Comparison of ENCODE assay signal across 14 cellular contexts in genomic region chr3:60582285-60582684, GRCh38.
DNase-seq lines count a peak whose midpoint lies in the region; ATAC-seq and TF ChIP-seq lines count a peak whose summit lies in the region.
"Had no signal": no experiment of that assay in that cellular context is flagged by ENCODE, and none has a peak within 500 bp of the region (broad histone marks: within the 10 kb centered on the region; RNA-seq: fewer than 3 reads in every experiment).

No MANE protein-coding gene starts in this region.

- no peak overlapping the region for H3K4me3 Mint-ChIP-seq in activated naive CD8-positive, alpha-beta T cell treated with anti-CD3 and anti-CD28 coated beads for 36 hours
- H3K4me3 Mint-ChIP-seq: IgD-negative memory B cell, memory B cell had no signal

- no peaks in the 10 kb centered on the region for H3K4me1 Mint-ChIP-seq in activated naive CD8-positive, alpha-beta T cell treated with anti-CD3 and anti-CD28 coated beads for 36 hours

- DNase-seq in heart right ventricle (no peak), Right ventricle myocardium inferior (ENCODE audit: missing footprints) (no peak), astrocyte of the cerebellum (ENCODE audit: low read depth) (no peak), kidney tubule cell (ENCODE audit: low spot score) (peak; percentile 17), NCI-H187 treated with DMSO at 0.1 percent for 48 hours (lab: John Stamatoyannopoulos, UW) (no peak), SIG-M5 (lab: John Stamatoyannopoulos, UW) (no peak)
- no peak for DNase-seq in activated naive CD8-positive, alpha-beta T cell treated with anti-CD3 and anti-CD28 coated beads for 36 hours
- no peak for DNase-seq in activated effector memory CD4-positive, alpha-beta T cell treated with anti-CD3 and anti-CD28 coated beads, Interleukin-2, amount 50 U/mL, for 16 hours
- DNase-seq: activated T-cell treated with anti-CD3 and anti-CD28 coated beads, Interleukin-2, amount 50 U/mL, for 1 hour; aorta; NCI-H2029 treated with DMSO at 0.1 percent for 48 hours had no signal

- no peaks in the 10 kb centered on the region for H3K27me3 Mint-ChIP-seq in activated naive CD8-positive, alpha-beta T cell treated with anti-CD3 and anti-CD28 coated beads for 36 hours
- H3K27me3 Mint-ChIP-seq: IgD-negative memory B cell, memory B cell had no signal

- TF ChIP-seq CTCF in heart right ventricle (IDR thresholded peaks at IDR 0.05) (peak in 7 of 9 donors; percentile 24 to 49 (median 33)), astrocyte of the cerebellum (IDR thresholded peaks at IDR 0.05; ENCODE audit: low read depth, low read length, missing control alignments) (peak; percentile 31)

- intact Hi-C loops in heart right ventricle (cut with DNase I), result no loop called here
- intact Hi-C loops in Right ventricle myocardium inferior (cut with DNase I), result no loop called here

- no peak overlapping the region for H3K27ac ChIP-seq in heart right ventricle
- H3K27ac ChIP-seq: BLaER1 had no signal

- H3K36me3 Mint-ChIP-seq in activated naive CD8-positive, alpha-beta T cell treated with anti-CD3 and anti-CD28 coated beads for 36 hours, result peaks cover 2% of the 10 kb centered on the region
- H3K36me3 Mint-ChIP-seq: IgD-negative memory B cell, memory B cell had no signal

- H3K4me3 ChIP-seq in heart right ventricle, result no peak overlapping the region
- H3K4me3 ChIP-seq in astrocyte of the cerebellum (ENCODE audit: low read depth, low read length), result no peak overlapping the region
- H3K4me3 ChIP-seq: BLaER1 had no signal

- no peaks in the 10 kb centered on the region for H3K4me1 ChIP-seq in heart right ventricle
- H3K4me1 ChIP-seq: BLaER1 had no signal

- peaks cover 5% of the 10 kb centered on the region for H3K9me3 Mint-ChIP-seq in activated naive CD8-positive, alpha-beta T cell treated with anti-CD3 and anti-CD28 coated beads for 36 hours
- H3K9me3 Mint-ChIP-seq: IgD-negative memory B cell, memory B cell had no signal

- H3K27ac Mint-ChIP-seq in activated naive CD8-positive, alpha-beta T cell treated with anti-CD3 and anti-CD28 coated beads for 36 hours, result no peak overlapping the region
- H3K27ac Mint-ChIP-seq: IgD-negative memory B cell, memory B cell had no signal

- no peaks in the 10 kb centered on the region for H3K36me3 ChIP-seq in heart right ventricle
- H3K36me3 ChIP-seq: BLaER1 had no signal

- no peaks in the 10 kb centered on the region for H3K27me3 ChIP-seq in heart right ventricle
- H3K27me3 ChIP-seq: BLaER1 had no signal

- H3K9me3 ChIP-seq in heart right ventricle, result no peaks in the 10 kb centered on the region
- H3K9me3 ChIP-seq: BLaER1 had no signal

- WGBS in heart right ventricle, 2 donors, result 71 to 72% methylated on average over 3 of the region's 3 CpGs

- ATAC-seq in heart right ventricle (no peak), Right ventricle myocardium inferior (no peak)

- in situ Hi-C loops in astrocyte of the cerebellum (cut with HindIII; ENCODE audit: low sequenced_read_pairs), result no loop called here
